ENCODE assay signal across 1 cellular context in the genomic region with DNA sequence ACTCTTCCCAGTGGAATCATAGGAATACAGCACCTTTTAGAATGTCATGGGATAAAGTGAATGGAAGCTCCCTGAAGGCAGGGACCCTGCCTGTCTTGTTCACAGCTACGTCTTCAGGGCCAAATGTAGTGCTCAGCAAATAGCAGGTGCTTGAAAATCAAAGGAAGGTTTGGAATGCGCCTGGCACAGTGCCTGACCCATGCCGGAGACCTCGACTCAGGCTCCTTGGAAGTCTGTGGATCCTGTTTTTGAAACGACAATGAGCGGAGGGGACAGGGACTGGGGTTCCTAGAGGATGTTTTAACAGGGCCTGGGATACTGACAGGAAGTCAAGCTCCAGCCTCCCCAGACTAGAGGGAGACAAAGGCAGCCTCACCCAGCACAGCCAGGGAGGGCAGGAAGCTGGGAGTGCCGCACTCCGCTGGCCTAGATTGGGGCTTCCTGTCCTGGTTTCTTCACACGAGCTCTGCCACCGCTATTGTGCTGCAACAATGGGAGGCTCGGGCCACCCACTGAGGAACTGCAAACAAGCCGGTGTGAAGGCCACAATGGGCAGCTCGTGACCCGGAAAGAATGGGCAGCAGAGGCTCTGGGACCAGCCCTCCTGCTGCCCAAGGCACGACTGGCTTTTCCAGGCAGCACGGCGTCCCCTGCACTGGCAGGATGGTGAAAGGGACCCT.
TF ChIP-seq lines count a peak whose summit lies in the region.

No MANE protein-coding gene starts in this region.

TF ChIP-seq in GM12878, 131 proteins besides CTCF, POLR2A, EP300 and RAD21 (continued from another document):
- no peak for TF ChIP-seq SUPT20H (IDR thresholded peaks at IDR 0.05; ENCODE audit: borderline replicate concordance, control insufficient read depth, low read depth, low read length)
- no peak for TF ChIP-seq CHD2 (IDR thresholded peaks at IDR 0.05; ENCODE audit: borderline replicate concordance, low read depth, low read length)
